Comparison of ENCODE assay signal across 22 cellular contexts in genomic region chr4:138797646-138798045, GRCh38.
DNase-seq lines count a peak whose midpoint lies in the region; ATAC-seq, FAIRE-seq and TF ChIP-seq lines count a peak whose summit lies in the region.
"Had no signal": no experiment of that assay in that cellular context is flagged by ENCODE, and none has a peak within 500 bp of the region (broad histone marks: within the 10 kb centered on the region; RNA-seq: fewer than 3 reads in every experiment).

No MANE protein-coding gene starts in this region.

- 8% methylated on average over 2 of the region's 2 CpGs for WGBS in HepG2 (ENCODE audit: low lambda C conversion rate)
- WGBS in right lobe of liver (ENCODE audit: insufficient coverage, low coverage, low lambda C conversion rate, missing lambda C conversion rate) = 71% methylated on average over 2 of the region's 2 CpGs
- no CpG with 5 or more reads among the region's 2 CpGs for WGBS in IMR-90 (ENCODE audit: extremely low coverage in 2 of 2, insufficient read length in 1 of 2), 2 experiments
- 84 to 91% (median 87%) methylated on average over 2 of the region's 2 CpGs for WGBS in adrenal gland, 4 donors

- no peak overlapping the region for H3K4me3 Mint-ChIP-seq in nephron
- no peak overlapping the region for H3K4me3 Mint-ChIP-seq in activated naive CD8-positive, alpha-beta T cell treated with anti-CD3 and anti-CD28 coated beads for 36 hours
- H3K4me3 Mint-ChIP-seq: B cell; CD4-positive, alpha-beta T cell; CD8-positive, alpha-beta T cell had no signal

- TF ChIP-seq RAD21 in HepG2 (CRISPR knock-in tag; IDR thresholded peaks at IDR 0.05) (no peak), IMR-90 (IDR thresholded peaks at IDR 0.05; ENCODE audit: low read length) (no peak)

- BruUV-seq in HepG2 (replicated peaks; lab: Mats Ljungman, UMichigan) = no TSS peak
- no TSS peak for BruUV-seq in IMR-90 (replicated peaks; lab: Mats Ljungman, UMichigan)

- H2BK15ac ChIP-seq in IMR-90 (ENCODE audit: low read depth, low read length) = no peak overlapping the region

- peak overlapping the region in 2 of 3 experiments; percentile 7 to 47 for H3K27ac Mint-ChIP-seq in nephron
- no peak overlapping the region for H3K27ac Mint-ChIP-seq in activated naive CD8-positive, alpha-beta T cell treated with anti-CD3 and anti-CD28 coated beads for 36 hours
- H3K27ac Mint-ChIP-seq: B cell; CD4-positive, alpha-beta T cell; CD8-positive, alpha-beta T cell had no signal

- TF ChIP-seq EP300 in HepG2 (IDR thresholded peaks at IDR 0.05; ENCODE audit: low read depth in 2 of 2, low read length in 2 of 2) (no peak), HepG2 (CRISPR knock-in tag; IDR thresholded peaks at IDR 0.05; ENCODE audit: borderline replicate concordance) (no peak)

- no peaks in the 10 kb centered on the region for H3K79me2 ChIP-seq in HepG2 (ENCODE audit: insufficient read depth, low read length)

- CTCF ChIA-PET in HepG2 (lab: Yijun Ruan, JAX; ENCODE audit: low intra/inter-chr PET ratio, low total read pairs) = no interaction called here
- CTCF ChIA-PET in IMR-90 (lab: Yijun Ruan, JAX) = no interaction called here

- H3K27ac ChIP-seq in HepG2 (ENCODE audit: extremely low read length, insufficient read depth, low read length) (no peak overlapping the region), right lobe of liver (no peak overlapping the region), IMR-90 (ENCODE audit: insufficient read depth, low read length) (no peak overlapping the region), adrenal gland (no peak overlapping the region)
- H3K27ac ChIP-seq: BLaER1 treated with 17β-estradiol and CSF1 and Interleukin-3, amounts not matched to agents 10 nM and 100 nM; C4-2B had no signal

- FAIRE-seq in HepG2 (lab: Jason Lieb, UNC) = no peak
- FAIRE-seq: A204.1, D721Med, G401.6, GM12891, GM19239 had no signal

- H3K9me3 ChIP-seq in HepG2 (ENCODE audit: low read length) = no peaks in the 10 kb centered on the region
- no peaks in the 10 kb centered on the region for H3K9me3 ChIP-seq in right lobe of liver
- H3K9me3 ChIP-seq in IMR-90 (ENCODE audit: control insufficient read depth, insufficient read depth, low read length) = no peaks in the 10 kb centered on the region
- no peaks in the 10 kb centered on the region for H3K9me3 ChIP-seq in adrenal gland (replicated peaks in 1 of 3)
- H3K9me3 ChIP-seq: Caco-2 had no signal

- in situ Hi-C loops in HepG2 (cut with HindIII; ENCODE audit: extremely low pct_ligation_motif_present, low pct_unique_long_range_greater_than_20kb) = no loop called here
- in situ Hi-C loops in IMR-90 (cut with MboI; ENCODE audit: low sequenced_read_pairs) = no loop called here

- H2BK20ac ChIP-seq in IMR-90 (ENCODE audit: low read depth, low read length) = no peak overlapping the region

- no peak overlapping the region for H3K4me2 ChIP-seq in HepG2 (ENCODE audit: low read depth, low read length)
- H3K4me2 ChIP-seq in IMR-90 (ENCODE audit: low read depth, low read length) = no peak overlapping the region
- H3K4me2 ChIP-seq: BLaER1 treated with 17β-estradiol and CSF1 and Interleukin-3, amounts not matched to agents 10 nM and 100 nM had no signal

- dilution Hi-C loops in IMR-90 (cut with HindIII; ENCODE audit: low sequenced_read_pairs, unreplicated experiment) = no loop called here

- no peak overlapping the region for H3K4me3 ChIP-seq in HepG2 (replicated peaks in 1 of 3; ENCODE audit: insufficient read depth in 1 of 3, low read depth in 2 of 3, low read length in 3 of 3)
- no peak overlapping the region for H3K4me3 ChIP-seq in right lobe of liver
- H3K4me3 ChIP-seq in IMR-90 (ENCODE audit: insufficient read depth, low read depth, low read length) = no peak overlapping the region
- no peak overlapping the region for H3K4me3 ChIP-seq in adrenal gland
- H3K4me3 ChIP-seq: BLaER1 treated with 17β-estradiol and CSF1 and Interleukin-3, amounts not matched to agents 10 nM and 100 nM had no signal

- no peak overlapping the region for H3K4ac ChIP-seq in IMR-90 (ENCODE audit: low read depth, low read length)

- no peak for TF ChIP-seq POLR2A in HepG2 (IDR thresholded peaks at IDR 0.05; ENCODE audit: insufficient read depth in 1 of 2, low read depth in 2 of 2, low read length in 2 of 2)
- TF ChIP-seq POLR2A in right lobe of liver (IDR thresholded peaks at IDR 0.05) = no peak
- TF ChIP-seq POLR2A in IMR-90 (IDR thresholded peaks at IDR 0.05; ENCODE audit: low read depth, low read length) = no peak
- no peak for TF ChIP-seq POLR2A in adrenal gland (IDR thresholded peaks at IDR 0.05)

- H2AK9ac ChIP-seq in IMR-90 (replicated peaks; ENCODE audit: low read depth, low read length, poor library complexity) = no peak overlapping the region

- no peak overlapping the region for H3K9ac ChIP-seq in HepG2 (ENCODE audit: insufficient read depth, low read depth, low read length)
- no peak overlapping the region for H3K9ac ChIP-seq in IMR-90 (ENCODE audit: low read depth, low read length)
- H3K9ac ChIP-seq: BLaER1 treated with 17β-estradiol and CSF1 and Interleukin-3, amounts not matched to agents 10 nM and 100 nM had no signal

- no peaks in the 10 kb centered on the region for H3K9me3 Mint-ChIP-seq in nephron
- H3K9me3 Mint-ChIP-seq in activated naive CD8-positive, alpha-beta T cell treated with anti-CD3 and anti-CD28 coated beads for 36 hours = peaks cover 3% of the 10 kb centered on the region
- H3K9me3 Mint-ChIP-seq: CD4-positive, alpha-beta T cell; CD8-positive, alpha-beta T cell had no signal

- TF ChIP-seq CTCF in HepG2 (CRISPR knock-in tag; IDR thresholded peaks at IDR 0.05) = no peak
- TF ChIP-seq CTCF in right lobe of liver (IDR thresholded peaks at IDR 0.05) = no peak
- TF ChIP-seq CTCF in IMR-90 (conservative IDR thresholded peaks at IDR 0.05; ENCODE audit: low read depth, low read length) = no peak
- TF ChIP-seq CTCF in nephron (IDR thresholded peaks at IDR 0.05; ENCODE audit: unreplicated experiment in 3 of 3) = no peak
- no peak for TF ChIP-seq CTCF in adrenal gland (IDR thresholded peaks at IDR 0.05)

- no peak for DNase-seq in HepG2 (ENCODE audit: low spot score)
- DNase-seq in right lobe of liver = no peak
- no peak for DNase-seq in IMR-90
- DNase-seq in activated naive CD8-positive, alpha-beta T cell treated with anti-CD3 and anti-CD28 coated beads for 36 hours = no peak
- no peak for DNase-seq in adrenal gland
- DNase-seq: 8988T; AML-193; Caco-2; Calu3; CD4-positive, alpha-beta T cell; CD8-positive, alpha-beta T cell; DMS79 treated with DMSO at 0.1 percent for 48 hours; GF-D8 had no signal

- no peaks in the 10 kb centered on the region for H3K79me1 ChIP-seq in IMR-90 (ENCODE audit: low read depth in 1 of 2, low read length in 2 of 2)

- no peak overlapping the region for H4K8ac ChIP-seq in IMR-90 (ENCODE audit: low read depth in 2 of 2, low read length in 2 of 2)

- H4K91ac ChIP-seq in IMR-90 (ENCODE audit: insufficient read depth, low read depth, low read length) = no peak overlapping the region

- ATAC-seq in HepG2 (no peak), right lobe of liver (no peak), IMR-90 (ENCODE audit: low read depth) (no peak)
- ATAC-seq: CD8-positive, alpha-beta T cell had no signal

- H3K36me3 ChIP-seq in HepG2 (replicated peaks in 1 of 2; ENCODE audit: control insufficient read depth in 1 of 2, insufficient read depth in 2 of 2, low read length in 2 of 2) (no peaks in the 10 kb centered on the region), right lobe of liver (no peaks in the 10 kb centered on the region), IMR-90 (ENCODE audit: control insufficient read depth, insufficient read depth, low read length) (no peaks in the 10 kb centered on the region), adrenal gland (replicated peaks in 1 of 2) (no peaks in the 10 kb centered on the region)
- H3K36me3 ChIP-seq: BLaER1 treated with 17β-estradiol and CSF1 and Interleukin-3, amounts not matched to agents 10 nM and 100 nM had no signal

- no peak overlapping the region for H3K23ac ChIP-seq in IMR-90 (ENCODE audit: low read depth, low read length)

- no peak overlapping the region for H3K18ac ChIP-seq in IMR-90 (ENCODE audit: low read depth, low read length)

- H3K56ac ChIP-seq in IMR-90 (ENCODE audit: extremely low read depth, insufficient read depth, low read length) = no peak overlapping the region

- no peaks in the 10 kb centered on the region for H3K4me1 ChIP-seq in HepG2 (ENCODE audit: insufficient read depth, low read length)
- no peaks in the 10 kb centered on the region for H3K4me1 ChIP-seq in right lobe of liver
- no peaks in the 10 kb centered on the region for H3K4me1 ChIP-seq in IMR-90 (ENCODE audit: control insufficient read depth, insufficient read depth, low read length)
- no peaks in the 10 kb centered on the region for H3K4me1 ChIP-seq in adrenal gland (replicated peaks in 1 of 2)
- H3K4me1 ChIP-seq: Caco-2 had no signal

- no peak overlapping the region for H2BK120ac ChIP-seq in IMR-90 (ENCODE audit: low read depth, low read length)

- H4K20me1 ChIP-seq in HepG2 (ENCODE audit: insufficient read depth, low read length) (no peaks in the 10 kb centered on the region), IMR-90 (ENCODE audit: insufficient read depth, low read length) (no peaks in the 10 kb centered on the region)
- H4K20me1 ChIP-seq: BLaER1 treated with 17β-estradiol and CSF1 and Interleukin-3, amounts not matched to agents 10 nM and 100 nM had no signal

- intact Hi-C loops in HepG2 (cut with micrococcal nuclease; ENCODE audit: unreplicated experiment) = no loop called here
- intact Hi-C loops in right lobe of liver (cut with DNase I) = no loop called here
- intact Hi-C loops in IMR-90 (cut with micrococcal nuclease) = no loop called here
- intact Hi-C loops in adrenal gland (cut with DNase I) = no loop called here

- H3K14ac ChIP-seq in IMR-90 (replicated peaks; ENCODE audit: low read depth, low read length) = no peak overlapping the region

- no peaks in the 10 kb centered on the region for H3K36me3 Mint-ChIP-seq in nephron (ENCODE audit: low read depth)
- no peaks in the 10 kb centered on the region for H3K36me3 Mint-ChIP-seq in activated naive CD8-positive, alpha-beta T cell treated with anti-CD3 and anti-CD28 coated beads for 36 hours
- H3K36me3 Mint-ChIP-seq: CD8-positive, alpha-beta T cell had no signal

- no peaks in the 10 kb centered on the region for H3K9me1 ChIP-seq in IMR-90 (ENCODE audit: insufficient read depth, low read length)

- H3K27me3 Mint-ChIP-seq in nephron (ENCODE audit: low read depth) = no peaks in the 10 kb centered on the region
- H3K27me3 Mint-ChIP-seq in activated naive CD8-positive, alpha-beta T cell treated with anti-CD3 and anti-CD28 coated beads for 36 hours = peaks cover 5% of the 10 kb centered on the region

- no peak overlapping the region for H2AK5ac ChIP-seq in IMR-90 (ENCODE audit: low read depth, low read length)

- H3K4me1 Mint-ChIP-seq in nephron = peaks cover 41% of the 10 kb centered on the region
- no peaks in the 10 kb centered on the region for H3K4me1 Mint-ChIP-seq in activated naive CD8-positive, alpha-beta T cell treated with anti-CD3 and anti-CD28 coated beads for 36 hours
- H3K4me1 Mint-ChIP-seq: B cell had no signal

- H2AFZ ChIP-seq in HepG2 (ENCODE audit: low read length) (no peak overlapping the region), IMR-90 (replicated peaks; ENCODE audit: low read length, poor library complexity) (no peak overlapping the region)

- H2BK5ac ChIP-seq in IMR-90 (ENCODE audit: low read depth, low read length, poor library complexity, severe bottlenecking) = no peak overlapping the region

- no peak overlapping the region for H4K5ac ChIP-seq in IMR-90 (ENCODE audit: low read depth, low read length)

- POLR2A ChIA-PET in HepG2 (lab: Yijun Ruan, JAX) = no interaction called here
- POLR2A ChIA-PET in IMR-90 (lab: Charles Lee; ENCODE audit: unreplicated experiment) = no interaction called here

- H3K27me3 ChIP-seq in HepG2 (ENCODE audit: control insufficient read depth in 1 of 2, insufficient read depth in 2 of 2, low read length in 2 of 2) (no peaks in the 10 kb centered on the region; a peak in 1 of 5 replicates), right lobe of liver (no peaks in the 10 kb centered on the region), IMR-90 (ENCODE audit: control insufficient read depth, insufficient read depth, low read length) (peaks cover 14% of the 10 kb centered on the region), adrenal gland (no peaks in the 10 kb centered on the region)
- H3K27me3 ChIP-seq: BLaER1 treated with 17β-estradiol and CSF1 and Interleukin-3, amounts not matched to agents 10 nM and 100 nM had no signal
